In the genomic region with DNA sequence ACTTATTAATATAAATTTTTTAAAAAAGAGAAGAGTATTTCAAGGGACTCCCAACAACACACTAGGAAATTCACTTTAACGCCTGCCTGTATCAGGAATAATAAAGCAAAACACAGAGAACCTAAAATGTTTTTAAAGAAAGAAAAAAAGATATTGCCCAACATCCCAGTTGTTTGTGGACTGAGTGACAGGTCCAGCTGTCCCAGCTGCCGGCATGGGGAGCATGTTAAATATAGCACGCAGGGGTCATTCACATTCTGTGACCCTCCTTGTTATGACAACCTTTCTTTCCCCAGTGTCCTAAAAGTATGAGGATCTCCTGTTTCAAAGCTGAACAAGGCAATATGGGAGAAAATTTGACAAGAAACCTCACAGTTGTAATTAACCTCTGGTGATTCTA, we compare ENCODE assay signal across 16 cellular contexts. TPM values are rescaled to one million over a fixed set of nuclear protein-coding genes. Genes with fewer than 3 reads are reported as not detected.
DNase-seq lines count a peak whose midpoint lies in the region; ATAC-seq and TF ChIP-seq lines count a peak whose summit lies in the region.
"Had no signal": no experiment of that assay in that cellular context is flagged by ENCODE, and none has a peak within 500 bp of the region (broad histone marks: within the 10 kb centered on the region; RNA-seq: fewer than 3 reads in every experiment).

No MANE protein-coding gene starts in this region.

- H3K27ac Mint-ChIP-seq in activated CD4-positive, alpha-beta T cell treated with anti-CD3 and anti-CD28 coated beads for 36 hours = no peak overlapping the region
- H3K27ac Mint-ChIP-seq: HFFc6 had no signal

- DNase-seq in DMS53 (lab: John Stamatoyannopoulos, UW) (peak; percentile 40), DMS53 treated with DMSO at 0.1 percent for 48 hours (lab: John Stamatoyannopoulos, UW; ENCODE audit: unreplicated experiment) (no peak), brain pericyte (ENCODE audit: low read depth, low spot score) (peak; percentile 27), right cardiac atrium (no peak), gastrocnemius medialis (peak; percentile 78 to 90), NCI-H1048 (lab: John Stamatoyannopoulos, UW) (no peak), SK-N-SH (no peak)
- DNase-seq in activated CD4-positive, alpha-beta T cell treated with anti-CD3 and anti-CD28 coated beads for 36 hours = no peak
- DNase-seq: GOT3, HFFc6, NCI-H1417 treated with DMSO at 0.1 percent for 48 hours, NCI-H2081 treated with DMSO at 0.1 percent for 48 hours, NCI-H2227 treated with DMSO at 0.1 percent for 48 hours, NCI-H526 treated with DMSO at 0.1 percent for 48 hours had no signal

- H3K27me3 Mint-ChIP-seq in activated CD4-positive, alpha-beta T cell treated with anti-CD3 and anti-CD28 coated beads for 36 hours = no peaks in the 10 kb centered on the region

- no peaks in the 10 kb centered on the region for H3K4me1 ChIP-seq in right cardiac atrium (ENCODE audit: control insufficient read depth, insufficient read depth, low read length)
- H3K4me1 ChIP-seq in gastrocnemius medialis = peaks cover 29 to 31% of the 10 kb centered on the region in 2 donors
- H3K4me1 ChIP-seq in SK-N-SH (ENCODE audit: control insufficient read depth in 1 of 2, insufficient read depth in 2 of 2, low read depth in 1 of 2, low read length in 1 of 2) = 0 out of 4 replicates have a peak, but pooled peaks cover 0 to 9% of the 10 kb centered on the region in 2 experiments
- H3K4me1 ChIP-seq: BLaER1 had no signal

- no peak for TF ChIP-seq RAD21 in SK-N-SH (IDR thresholded peaks at IDR 0.05; ENCODE audit: low read length)

- ATAC-seq in right cardiac atrium = peak; percentile 53 to 67
- ATAC-seq in gastrocnemius medialis = peak; percentile 65 to 70
- no peak for ATAC-seq in activated CD4-positive, alpha-beta T cell treated with anti-CD3 and anti-CD28 coated beads for 36 hours

- H3K36me3 ChIP-seq in gastrocnemius medialis = peaks cover 0 to 38% of the 10 kb centered on the region in 2 donors
- no peaks in the 10 kb centered on the region for H3K36me3 ChIP-seq in SK-N-SH (replicated peaks in 1 of 2; ENCODE audit: control insufficient read depth in 1 of 2, insufficient read depth in 2 of 2, low read length in 1 of 2)
- H3K36me3 ChIP-seq: BLaER1 had no signal

- H3K36me3 Mint-ChIP-seq in activated CD4-positive, alpha-beta T cell treated with anti-CD3 and anti-CD28 coated beads for 36 hours (ENCODE audit: low read depth) = no peaks in the 10 kb centered on the region

- H3K27ac ChIP-seq in right cardiac atrium (ENCODE audit: low read length) (no peak overlapping the region), gastrocnemius medialis (peak overlapping the region; percentile 90 to 95 (median 92)), SK-N-SH (ENCODE audit: low read depth in 2 of 2, low read length in 1 of 2) (no peak overlapping the region)
- H3K27ac ChIP-seq: 22Rv1, BLaER1 had no signal

- H3K27me3 ChIP-seq in right cardiac atrium (ENCODE audit: control insufficient read depth, insufficient read depth) (no peaks in the 10 kb centered on the region), gastrocnemius medialis (no peaks in the 10 kb centered on the region), SK-N-SH (ENCODE audit: insufficient read depth) (no peaks in the 10 kb centered on the region)
- H3K27me3 ChIP-seq: BLaER1 had no signal

- H3K4me1 Mint-ChIP-seq in activated CD4-positive, alpha-beta T cell treated with anti-CD3 and anti-CD28 coated beads for 36 hours = no peaks in the 10 kb centered on the region

- H3K79me2 ChIP-seq in SK-N-SH (ENCODE audit: insufficient read depth) = no peaks in the 10 kb centered on the region

- H4K20me1 ChIP-seq in SK-N-SH (ENCODE audit: insufficient read depth) = no peaks in the 10 kb centered on the region
- H4K20me1 ChIP-seq: BLaER1 had no signal

- TF ChIP-seq CTCF in gastrocnemius medialis (IDR thresholded peaks at IDR 0.05 in 4 of 5, conservative IDR thresholded peaks at IDR 0.05 in 1 of 5) (no peak), SK-N-SH (IDR thresholded peaks at IDR 0.05) (no peak)

- H3K9me3 Mint-ChIP-seq in activated CD4-positive, alpha-beta T cell treated with anti-CD3 and anti-CD28 coated beads for 36 hours (ENCODE audit: low read depth) = no peaks in the 10 kb centered on the region
- H3K9me3 Mint-ChIP-seq: HFFc6 had no signal

- no peak overlapping the region for H3K4me2 ChIP-seq in SK-N-SH
- H3K4me2 ChIP-seq: BLaER1 had no signal

- no peak overlapping the region for H2AFZ ChIP-seq in SK-N-SH (ENCODE audit: low read depth)

- no peak overlapping the region for H3K4me3 ChIP-seq in right cardiac atrium (ENCODE audit: low read length)
- peak overlapping the region; percentile 71 to 74 (median 72) for H3K4me3 ChIP-seq in gastrocnemius medialis
- H3K4me3 ChIP-seq in SK-N-SH (ENCODE audit: low read depth in 2 of 2, low read length in 1 of 2) = no peak overlapping the region
- H3K4me3 ChIP-seq: BLaER1 had no signal

- no peak overlapping the region for H3K4me3 Mint-ChIP-seq in activated CD4-positive, alpha-beta T cell treated with anti-CD3 and anti-CD28 coated beads for 36 hours
- H3K4me3 Mint-ChIP-seq: HFFc6 had no signal

- H3K9ac ChIP-seq in SK-N-SH = no peak overlapping the region
- H3K9ac ChIP-seq: BLaER1 had no signal

- no peaks in the 10 kb centered on the region for H3K9me3 ChIP-seq in right cardiac atrium (ENCODE audit: control insufficient read depth, low read length)
- H3K9me3 ChIP-seq in gastrocnemius medialis = no peaks in the 10 kb centered on the region
- H3K9me3 ChIP-seq in SK-N-SH = no peaks in the 10 kb centered on the region
- H3K9me3 ChIP-seq: BLaER1 had no signal

- H3F3A ChIP-seq in SK-N-SH (replicated peaks; ENCODE audit: insufficient read depth) = peaks cover 9% of the 10 kb centered on the region

- H3K9me2 ChIP-seq in SK-N-SH = no peaks in the 10 kb centered on the region

- TF ChIP-seq EP300 in SK-N-SH (IDR thresholded peaks at IDR 0.05; ENCODE audit: borderline replicate concordance in 1 of 2, low read depth in 1 of 2, low read length in 1 of 2) = no peak

- in situ Hi-C loops in gastrocnemius medialis (cut with MboI; ENCODE audit: low sequenced_read_pairs in 4 of 4) = no loop called here

- CTCF ChIA-PET in SK-N-SH (lab: Yijun Ruan, JAX) = interaction anchor here (0.9 kb wide), 1 partner anchor 14 kb away, joined by 3 read pairs; no protein-coding TSS in a partner anchor
- CTCF ChIA-PET in activated CD4-positive, alpha-beta T cell treated with anti-CD3 and anti-CD28 coated beads for 36 hours (lab: Charles Lee) = interaction anchor here (0.6 to 0.9 kb wide), 3 partner anchors 19 to 712 kb away, joined by 3 read pairs; partner anchors contain the start of gene NOSTRIN

- POLR2A ChIA-PET in SK-N-SH (lab: Yijun Ruan, JAX) = no interaction called here
- POLR2A ChIA-PET in activated CD4-positive, alpha-beta T cell treated with anti-CD3 and anti-CD28 coated beads for 36 hours (lab: Charles Lee) = no interaction called here

- intact Hi-C loops in right cardiac atrium (cut with DNase I) = no loop called here
- intact Hi-C loops in gastrocnemius medialis (cut with DNase I; ENCODE audit: low total_unique reads) = loop anchor here (5.0 to 10.0 kb wide), 2 partner anchors 311 to 1648 kb away; partner anchors contain the start of genes METTL5, TLK1 and UBR3
- intact Hi-C loops in activated CD4-positive, alpha-beta T cell treated with anti-CD3 and anti-CD28 coated beads for 36 hours (cut with DNase I, micrococcal nuclease) = no loop called here

- TF ChIP-seq POLR2A in gastrocnemius medialis (IDR thresholded peaks at IDR 0.05) = peak in 1 of 2 donors; percentile 63

- 54% methylated on average over 3 of the region's 3 CpGs for WGBS in right cardiac atrium
- 93% methylated on average over 3 of the region's 3 CpGs for WGBS in SK-N-SH (ENCODE audit: low lambda C conversion rate)

TF ChIP-seq in SK-N-SH, 30 proteins besides CTCF, POLR2A, EP300 and RAD21 (continues in another document):
- no peak for TF ChIP-seq PBX3 (IDR thresholded peaks at IDR 0.05)

RNA-seq across cellular contexts. Expression of gene KLHL41, which starts 4.4 kb away (rescaled TPM):
- total RNA-seq in right cardiac atrium (100 to 1,000 TPM in 1 of 4 donors, 10 to 100 TPM in 3; 82.1 to 165 (median 88.6) TPM), gastrocnemius medialis (1,000 to 10,000 TPM; 2,008 to 3,010 (median 2,782) TPM)
- polyA plus RNA-seq in right cardiac atrium (62.2 TPM), SK-N-SH (2012; rRNA removed) (0.26 and 0.42 TPM in 2 replicates)
- polyA plus RNA-seq in SK-N-SH (2012; cell fraction: cytosol; rRNA removed) = 0.29 and 0.30 TPM in 2 replicates
- polyA plus RNA-seq in SK-N-SH (2012; cell fraction: nucleus; rRNA removed) = 0.47 and 0.80 TPM in 2 replicates
- under 1 TPM in 1 of 2 experiments, not detected in 1; 0.46 TPM for total RNA-seq in activated CD4-positive, alpha-beta T cell treated with anti-CD3 and anti-CD28 coated beads for 36 hours

RNA-seq across cellular contexts. Expression of gene BBS5, which starts 34.6 kb away (rescaled TPM):
- total RNA-seq in right cardiac atrium (1 to 10 TPM; 8.3 to 9.6 (median 8.9) TPM), gastrocnemius medialis (10 to 100 TPM in 1 of 4 donors, 1 to 10 TPM in 3; 4.5 to 17.8 (median 8.0) TPM)
- polyA plus RNA-seq in right cardiac atrium (8.0 TPM), SK-N-SH (2012; rRNA removed) (3.8 TPM in 2 replicates)
- 3.0 and 3.7 TPM in 2 replicates for polyA plus RNA-seq in SK-N-SH (2012; cell fraction: cytosol; rRNA removed)
- 12.4 and 16.1 TPM in 2 replicates for polyA plus RNA-seq in SK-N-SH (2012; cell fraction: nucleus; rRNA removed)
- 1 to 10 TPM; 2.7 to 3.4 TPM for total RNA-seq in activated CD4-positive, alpha-beta T cell treated with anti-CD3 and anti-CD28 coated beads for 36 hours

RNA-seq across cellular contexts. Expression of gene FASTKD1, which starts 59.7 kb away (rescaled TPM):
- 10 to 100 TPM; 46.4 to 60.6 (median 52.4) TPM for total RNA-seq in right cardiac atrium
- 55.1 TPM for polyA plus RNA-seq in right cardiac atrium
- total RNA-seq in gastrocnemius medialis = 10 to 100 TPM in 3 of 4 donors, 1 to 10 TPM in 1; 9.7 to 27.4 (median 12.9) TPM
- polyA plus RNA-seq in SK-N-SH (2012; rRNA removed) = 8.7 and 14.9 TPM in 2 replicates
- polyA plus RNA-seq in SK-N-SH (2012; cell fraction: cytosol; rRNA removed) = 9.6 and 11.0 TPM in 2 replicates
- polyA plus RNA-seq in SK-N-SH (2012; cell fraction: nucleus; rRNA removed) = 15.5 and 37.9 TPM in 2 replicates
- 10 to 100 TPM; 29.8 to 39.7 TPM for total RNA-seq in activated CD4-positive, alpha-beta T cell treated with anti-CD3 and anti-CD28 coated beads for 36 hours

Comparison
In these comparisons a context has a peak if more than half of its experiments do, and no peak if none do; other contexts are left out.
1. DNase-seq: peak in DMS53 (single experiment), brain pericyte (single experiment) and gastrocnemius medialis (2 of 2); none in DMS53 treated with DMSO at 0.1 percent for 48 hours (single experiment), right cardiac atrium (0 of 3), NCI-H1048 (single experiment), SK-N-SH (single experiment) and activated CD4-positive, alpha-beta T cell treated with anti-CD3 and anti-CD28 coated beads for 36 hours (single experiment).
2. H3K27ac ChIP-seq: peak in gastrocnemius medialis (4 of 4); none in right cardiac atrium (single experiment) and SK-N-SH (0 of 2).
3. H3K4me3 ChIP-seq: peak in gastrocnemius medialis (4 of 4); none in right cardiac atrium (single experiment) and SK-N-SH (0 of 2).
4. RNA of gene KLHL41, which starts 4.4 kb away (total RNA-seq): 2,008 to 3,010 TPM in gastrocnemius medialis and 82.1 to 165 TPM in right cardiac atrium; 0.46 TPM in activated CD4-positive, alpha-beta T cell treated with anti-CD3 and anti-CD28 coated beads for 36 hours; every median in the first group is over 10 times any median in the second.